ENCODE assay signal across 9 cellular contexts in the genomic region with DNA sequence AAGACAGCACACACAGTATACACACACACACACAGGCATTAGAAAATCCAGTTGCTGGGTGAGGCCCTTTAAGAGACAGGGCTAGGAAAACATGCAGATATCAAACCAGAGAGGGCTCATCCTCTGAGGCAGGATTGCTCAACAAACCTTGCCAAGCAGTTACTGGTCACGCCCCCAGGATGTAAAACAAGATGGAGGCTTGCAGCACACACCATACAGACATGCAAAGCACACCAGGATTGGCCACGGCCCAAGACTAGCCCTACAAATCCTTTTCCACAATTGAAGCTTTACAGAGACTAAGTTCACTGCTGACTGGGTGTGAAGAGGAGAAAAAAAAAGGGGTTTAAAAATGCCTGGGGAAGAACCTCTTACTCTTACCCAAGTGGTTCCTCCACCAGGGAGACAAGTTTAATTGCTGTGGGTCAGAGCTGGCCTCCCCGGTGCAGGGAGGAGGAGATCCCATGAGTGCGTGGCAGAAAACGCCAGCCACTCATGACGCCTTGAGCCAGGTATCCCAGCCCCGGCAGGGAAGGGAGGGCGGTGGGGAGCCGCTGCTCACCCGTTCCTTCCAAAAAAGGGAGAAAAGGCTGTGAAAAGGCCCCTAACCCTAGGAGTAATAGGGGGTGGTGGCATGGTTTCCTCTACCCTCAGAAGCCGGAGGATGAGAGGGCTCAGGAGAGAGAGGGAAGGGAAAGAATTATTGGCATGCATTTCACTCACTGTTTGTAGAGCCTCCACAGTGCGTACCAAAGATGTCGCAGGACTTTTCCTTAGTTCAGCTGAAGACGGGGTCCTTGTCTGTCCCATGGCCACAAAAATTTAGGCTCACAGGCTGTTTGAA.
A peak's percentile ranks its signal among the peaks of the same experiment; 100 is the strongest.
DNase-seq lines count a peak whose midpoint lies in the region; TF ChIP-seq lines count a peak whose summit lies in the region.
"Had no signal": no experiment of that assay in that cellular context is flagged by ENCODE, and none has a peak within 500 bp of the region (broad histone marks: within the 10 kb centered on the region; RNA-seq: fewer than 3 reads in every experiment).

No MANE protein-coding gene starts in this region.

- H3K9me3 ChIP-seq in right atrium auricular region (no peaks in the 10 kb centered on the region), Caco-2 (no peaks in the 10 kb centered on the region)
- H3K9me3 ChIP-seq: gastroesophageal sphincter had no signal

- no TSS peak for BruUV-seq in Caco-2 (replicated peaks; lab: Mats Ljungman, UMichigan)

- no peaks in the 10 kb centered on the region for H3K36me3 ChIP-seq in right atrium auricular region
- no peaks in the 10 kb centered on the region for H3K36me3 ChIP-seq in Caco-2 (ENCODE audit: control insufficient read depth, insufficient read depth, low read length)
- H3K36me3 ChIP-seq: gastroesophageal sphincter had no signal

- H3K4me3 ChIP-seq in skin epidermis: peak overlapping the region in 6 of 7 experiments; percentile 24 to 52 (median 34)
- H3K4me3 ChIP-seq in right atrium auricular region: no peak overlapping the region
- H3K4me3 ChIP-seq in Caco-2 (ENCODE audit: low read depth, low read length): no peak overlapping the region

- H3K4me3 Mint-ChIP-seq in HFFc6 (peak overlapping the region; percentile 92), Caco-2 (ENCODE audit: unreplicated experiment) (no peak overlapping the region)

- CTCF ChIA-PET in Caco-2 (lab: Charles Lee): no interaction called here

- H3K9me3 Mint-ChIP-seq in HFFc6: no peaks in the 10 kb centered on the region
- H3K9me3 Mint-ChIP-seq in Caco-2 (ENCODE audit: unreplicated experiment): peaks cover 7% of the 10 kb centered on the region

- intact Hi-C loops in Caco-2 (cut with micrococcal nuclease; ENCODE audit: unreplicated experiment): no loop called here

- TF ChIP-seq CTCF in HFFc6 (IDR thresholded peaks at IDR 0.05): no peak
- TF ChIP-seq CTCF in GM13976 (IDR thresholded peaks at IDR 0.05; ENCODE audit: borderline replicate concordance, control extremely low read depth, extremely low read depth, insufficient read depth, missing control alignments): no peak
- no peak for TF ChIP-seq CTCF in right atrium auricular region (IDR thresholded peaks at IDR 0.05)
- TF ChIP-seq CTCF in Caco-2 (IDR thresholded peaks at IDR 0.05; ENCODE audit: insufficient read depth in 1 of 2, low read depth in 1 of 2, low read length in 1 of 2, severe bottlenecking in 1 of 2, unreplicated experiment in 1 of 2): no peak

- H3K27ac ChIP-seq in skin epidermis: peak overlapping the region in 14 of 21 experiments; percentile 31 to 84 (median 70)
- no peak overlapping the region for H3K27ac ChIP-seq in right atrium auricular region
- no peak overlapping the region for H3K27ac ChIP-seq in caudate nucleus (ENCODE audit: low read depth, low read length)

- H3K36me3 Mint-ChIP-seq in HFFc6 (ENCODE audit: low read depth): peaks cover 29% of the 10 kb centered on the region
- H3K36me3 Mint-ChIP-seq in Caco-2 (ENCODE audit: insufficient read depth, unreplicated experiment): no peaks in the 10 kb centered on the region

- H3K4me1 Mint-ChIP-seq in HFFc6 (ENCODE audit: low read depth) (peaks cover 84% of the 10 kb centered on the region), Caco-2 (ENCODE audit: low read depth, unreplicated experiment) (no peaks in the 10 kb centered on the region)

- H3K27me3 Mint-ChIP-seq in HFFc6 (ENCODE audit: insufficient read depth): no peaks in the 10 kb centered on the region
- peaks cover 2% of the 10 kb centered on the region for H3K27me3 Mint-ChIP-seq in Caco-2 (ENCODE audit: insufficient read depth, unreplicated experiment)

- H3K27me3 ChIP-seq in right atrium auricular region (no peaks in the 10 kb centered on the region), Caco-2 (replicated peaks; ENCODE audit: control insufficient read depth, insufficient read depth, low read length) (no peaks in the 10 kb centered on the region)
- H3K27me3 ChIP-seq: gastroesophageal sphincter had no signal

- peak; percentile 83 for DNase-seq in HFFc6
- peak; percentile 26 for DNase-seq in RPMI8226
- DNase-seq in fibroblast of the conjunctiva (ENCODE audit: low read depth): peak; percentile 75
- DNase-seq in GM13976 (ENCODE audit: low spot score): no peak
- DNase-seq in right atrium auricular region (ENCODE audit: low spot score): no peak
- DNase-seq in Caco-2: no peak
- no peak for DNase-seq in caudate nucleus (lab: John Stamatoyannopoulos, UW)

- no peaks in the 10 kb centered on the region for H3K4me1 ChIP-seq in right atrium auricular region
- H3K4me1 ChIP-seq in Caco-2: no peaks in the 10 kb centered on the region
- H3K4me1 ChIP-seq: gastroesophageal sphincter had no signal

- H3K27ac Mint-ChIP-seq in HFFc6 (peak overlapping the region; percentile 94), Caco-2 (ENCODE audit: unreplicated experiment) (no peak overlapping the region)

- POLR2A ChIA-PET in Caco-2 (lab: Charles Lee): no interaction called here

- in situ Hi-C loops in GM13976 (cut with MboI; ENCODE audit: low sequenced_read_pairs, unreplicated experiment): no loop called here

Comparison
In these comparisons a context has a peak if more than half of its experiments do, and no peak if none do; other contexts are left out.
1. DNase-seq: peak in HFFc6 (single experiment), RPMI8226 (single experiment) and fibroblast of the conjunctiva (single experiment); none in GM13976 (single experiment), right atrium auricular region (single experiment), Caco-2 (0 of 2) and caudate nucleus (0 of 61).
2. H3K27ac ChIP-seq: peak in skin epidermis (14 of 21); none in right atrium auricular region (0 of 2) and caudate nucleus (single experiment).
3. H3K4me3 ChIP-seq: peak in skin epidermis (6 of 7); none in right atrium auricular region (0 of 2) and Caco-2 (single experiment).